ENCODE assay signal across 1 cellular context in the genomic region with DNA sequence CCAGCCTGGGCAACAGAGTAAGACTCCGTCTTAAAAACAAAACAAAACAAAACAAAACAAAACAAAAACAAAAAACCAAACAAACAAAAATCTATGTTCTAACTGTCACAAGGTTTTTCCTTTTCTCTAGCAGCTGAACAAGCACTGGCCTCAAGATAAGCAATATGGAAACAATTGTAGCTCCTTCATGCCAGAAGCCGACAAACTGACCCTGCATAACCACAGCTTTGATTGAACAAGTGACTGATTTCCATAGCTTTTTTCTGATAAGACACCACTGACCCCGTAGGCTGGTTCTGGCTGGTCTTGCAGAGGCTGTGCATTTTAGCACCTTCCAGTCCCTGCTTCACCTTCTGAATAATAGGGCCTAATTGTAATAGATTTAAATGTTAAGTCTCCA.
TF ChIP-seq lines count a peak whose summit lies in the region.

No MANE protein-coding gene starts in this region.

TF ChIP-seq in K562, 482 proteins besides CTCF, POLR2A, EP300 and RAD21 (continued from another document):
- TF ChIP-seq, protein P1, sequence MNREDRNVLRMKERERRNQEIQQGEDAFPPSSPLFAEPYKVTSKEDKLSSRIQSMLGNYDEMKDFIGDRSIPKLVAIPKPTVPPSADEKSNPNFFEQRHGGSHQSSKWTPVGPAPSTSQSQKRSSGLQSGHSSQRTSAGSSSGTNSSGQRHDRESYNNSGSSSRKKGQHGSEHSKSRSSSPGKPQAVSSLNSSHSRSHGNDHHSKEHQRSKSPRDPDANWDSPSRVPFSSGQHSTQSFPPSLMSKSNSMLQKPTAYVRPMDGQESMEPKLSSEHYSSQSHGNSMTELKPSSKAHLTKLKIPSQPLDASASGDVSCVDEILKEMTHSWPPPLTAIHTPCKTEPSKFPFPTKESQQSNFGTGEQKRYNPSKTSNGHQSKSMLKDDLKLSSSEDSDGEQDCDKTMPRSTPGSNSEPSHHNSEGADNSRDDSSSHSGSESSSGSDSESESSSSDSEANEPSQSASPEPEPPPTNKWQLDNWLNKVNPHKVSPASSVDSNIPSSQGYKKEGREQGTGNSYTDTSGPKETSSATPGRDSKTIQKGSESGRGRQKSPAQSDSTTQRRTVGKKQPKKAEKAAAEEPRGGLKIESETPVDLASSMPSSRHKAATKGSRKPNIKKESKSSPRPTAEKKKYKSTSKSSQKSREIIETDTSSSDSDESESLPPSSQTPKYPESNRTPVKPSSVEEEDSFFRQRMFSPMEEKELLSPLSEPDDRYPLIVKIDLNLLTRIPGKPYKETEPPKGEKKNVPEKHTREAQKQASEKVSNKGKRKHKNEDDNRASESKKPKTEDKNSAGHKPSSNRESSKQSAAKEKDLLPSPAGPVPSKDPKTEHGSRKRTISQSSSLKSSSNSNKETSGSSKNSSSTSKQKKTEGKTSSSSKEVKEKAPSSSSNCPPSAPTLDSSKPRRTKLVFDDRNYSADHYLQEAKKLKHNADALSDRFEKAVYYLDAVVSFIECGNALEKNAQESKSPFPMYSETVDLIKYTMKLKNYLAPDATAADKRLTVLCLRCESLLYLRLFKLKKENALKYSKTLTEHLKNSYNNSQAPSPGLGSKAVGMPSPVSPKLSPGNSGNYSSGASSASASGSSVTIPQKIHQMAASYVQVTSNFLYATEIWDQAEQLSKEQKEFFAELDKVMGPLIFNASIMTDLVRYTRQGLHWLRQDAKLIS (CRISPR knock-in tag; IDR thresholded peaks at IDR 0.05) = no peak
- TF ChIP-seq ZNF3 (CRISPR knock-in tag; IDR thresholded peaks at IDR 0.05) (no peak), PTBP1 (IDR thresholded peaks at IDR 0.05; ENCODE audit: low read depth, low read length) (no peak), DACH1 (IDR thresholded peaks at IDR 0.05; ENCODE audit: partially characterized antibody) (no peak), ELF1 (tag; IDR thresholded peaks at IDR 0.05) (no peak), PHB (CRISPR knock-in tag; IDR thresholded peaks at IDR 0.05) (no peak), BMI1 (IDR thresholded peaks at IDR 0.05; ENCODE audit: low read length) (no peak), ZBTB1 (CRISPR knock-in tag; IDR thresholded peaks at IDR 0.05; ENCODE audit: borderline replicate concordance, low read depth) (no peak), PTTG1 (tag; IDR thresholded peaks at IDR 0.05; ENCODE audit: low read depth) (no peak), SOX6 (IDR thresholded peaks at IDR 0.05) (peak; percentile 76), ZNF124 (CRISPR knock-in tag; IDR thresholded peaks at IDR 0.05) (no peak), NFIC (IDR thresholded peaks at IDR 0.05) (no peak), ZKSCAN8 (CRISPR knock-in tag; IDR thresholded peaks at IDR 0.05) (no peak), MTA3 (IDR thresholded peaks at IDR 0.05; ENCODE audit: borderline replicate concordance) (no peak), KDM1A (IDR thresholded peaks at IDR 0.05) (peak; percentile 85 to 93), NFXL1 (CRISPR knock-in tag; IDR thresholded peaks at IDR 0.05) (no peak), SMARCA4 (IDR thresholded peaks at IDR 0.05) (no peak), ELF2 (CRISPR knock-in tag; IDR thresholded peaks at IDR 0.05) (no peak)
- TF ChIP-seq, protein P2, sequence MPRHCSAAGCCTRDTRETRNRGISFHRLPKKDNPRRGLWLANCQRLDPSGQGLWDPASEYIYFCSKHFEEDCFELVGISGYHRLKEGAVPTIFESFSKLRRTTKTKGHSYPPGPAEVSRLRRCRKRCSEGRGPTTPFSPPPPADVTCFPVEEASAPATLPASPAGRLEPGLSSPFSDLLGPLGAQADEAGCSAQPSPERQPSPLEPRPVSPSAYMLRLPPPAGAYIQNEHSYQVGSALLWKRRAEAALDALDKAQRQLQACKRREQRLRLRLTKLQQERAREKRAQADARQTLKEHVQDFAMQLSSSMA (CRISPR knock-in tag; IDR thresholded peaks at IDR 0.05) = no peak
- TF ChIP-seq, protein P3, sequence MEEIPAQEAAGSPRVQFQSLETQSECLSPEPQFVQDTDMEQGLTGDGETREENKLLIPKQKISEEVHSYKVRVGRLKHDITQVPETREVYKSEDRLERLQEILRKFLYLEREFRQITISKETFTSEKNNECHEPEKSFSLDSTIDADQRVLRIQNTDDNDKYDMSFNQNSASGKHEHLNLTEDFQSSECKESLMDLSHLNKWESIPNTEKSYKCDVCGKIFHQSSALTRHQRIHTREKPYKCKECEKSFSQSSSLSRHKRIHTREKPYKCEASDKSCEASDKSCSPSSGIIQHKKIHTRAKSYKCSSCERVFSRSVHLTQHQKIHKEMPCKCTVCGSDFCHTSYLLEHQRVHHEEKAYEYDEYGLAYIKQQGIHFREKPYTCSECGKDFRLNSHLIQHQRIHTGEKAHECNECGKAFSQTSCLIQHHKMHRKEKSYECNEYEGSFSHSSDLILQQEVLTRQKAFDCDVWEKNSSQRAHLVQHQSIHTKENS (CRISPR knock-in tag; IDR thresholded peaks at IDR 0.05) = no peak
